Comparison of ENCODE assay signal across 1 cellular context in the genomic region with DNA sequence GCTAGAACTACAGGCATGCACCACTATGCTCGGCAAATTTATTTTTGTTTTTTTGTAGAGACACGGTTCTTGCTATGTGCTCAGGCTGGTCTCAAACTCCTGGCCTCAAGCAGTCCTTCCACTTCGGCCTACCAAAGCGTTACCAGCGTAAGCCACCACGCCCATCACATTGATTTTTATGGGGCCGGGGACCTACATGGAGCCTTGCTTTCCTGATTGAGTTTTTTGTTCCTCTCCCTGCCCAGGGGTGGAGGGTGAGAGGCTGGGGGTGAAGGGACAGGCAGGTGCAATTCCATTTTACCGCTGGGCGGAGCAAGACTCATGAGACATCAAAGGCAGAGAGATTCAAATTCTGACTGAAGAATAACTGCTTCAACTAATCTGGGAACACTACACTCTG.
TF ChIP-seq lines count a peak whose summit lies in the region.

No MANE protein-coding gene starts in this region.

TF ChIP-seq in IMR-90, 13 proteins besides CTCF, POLR2A, EP300 and RAD21:
- TF ChIP-seq CHD1 (IDR thresholded peaks at IDR 0.05; ENCODE audit: low read depth, low read length): no peak
- TF ChIP-seq BHLHE40 (IDR thresholded peaks at IDR 0.05; ENCODE audit: low read depth, low read length): no peak
- TF ChIP-seq MAZ (IDR thresholded peaks at IDR 0.05; ENCODE audit: borderline replicate concordance, low read depth, low read length): no peak
